Comparison of ENCODE assay signal across 1 cellular context in the genomic region with DNA sequence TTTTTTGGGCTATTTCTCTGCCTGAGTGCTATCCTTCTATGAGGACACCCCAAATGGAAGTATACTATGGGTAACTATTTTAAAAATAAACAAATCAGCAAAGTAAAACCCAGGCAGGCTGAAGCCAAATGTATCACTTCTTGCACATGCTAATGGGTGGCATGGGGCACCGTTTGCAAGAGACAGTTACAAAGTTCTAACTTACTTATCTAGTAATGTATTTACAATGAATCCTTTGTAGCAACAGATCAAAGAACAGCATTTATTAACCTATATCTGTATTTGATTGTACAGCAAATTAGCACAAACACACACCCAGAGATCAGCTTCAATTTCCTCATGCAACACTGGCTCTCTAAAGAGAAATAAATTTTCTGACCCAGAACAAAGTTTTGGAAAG.
TF ChIP-seq lines count a peak whose summit lies in the region.

No MANE protein-coding gene starts in this region.

TF ChIP-seq in HepG2, 621 proteins besides CTCF, POLR2A, EP300 and RAD21:
- TF ChIP-seq, protein P1, sequence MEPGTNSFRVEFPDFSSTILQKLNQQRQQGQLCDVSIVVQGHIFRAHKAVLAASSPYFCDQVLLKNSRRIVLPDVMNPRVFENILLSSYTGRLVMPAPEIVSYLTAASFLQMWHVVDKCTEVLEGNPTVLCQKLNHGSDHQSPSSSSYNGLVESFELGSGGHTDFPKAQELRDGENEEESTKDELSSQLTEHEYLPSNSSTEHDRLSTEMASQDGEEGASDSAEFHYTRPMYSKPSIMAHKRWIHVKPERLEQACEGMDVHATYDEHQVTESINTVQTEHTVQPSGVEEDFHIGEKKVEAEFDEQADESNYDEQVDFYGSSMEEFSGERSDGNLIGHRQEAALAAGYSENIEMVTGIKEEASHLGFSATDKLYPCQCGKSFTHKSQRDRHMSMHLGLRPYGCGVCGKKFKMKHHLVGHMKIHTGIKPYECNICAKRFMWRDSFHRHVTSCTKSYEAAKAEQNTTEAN (CRISPR knock-in tag; conservative IDR thresholded peaks at IDR 0.05): 0 out of 2 replicates have a peak, but pooled peaks have one; percentile 51
- no peak for TF ChIP-seq ZNF891 (CRISPR knock-in tag; IDR thresholded peaks at IDR 0.05)
- no peak for TF ChIP-seq MZF1 (CRISPR knock-in tag; IDR thresholded peaks at IDR 0.05; ENCODE audit: borderline replicate concordance)
- TF ChIP-seq FOSL2 (CRISPR knock-in tag; IDR thresholded peaks at IDR 0.05): no peak
- TF ChIP-seq, protein P2, sequence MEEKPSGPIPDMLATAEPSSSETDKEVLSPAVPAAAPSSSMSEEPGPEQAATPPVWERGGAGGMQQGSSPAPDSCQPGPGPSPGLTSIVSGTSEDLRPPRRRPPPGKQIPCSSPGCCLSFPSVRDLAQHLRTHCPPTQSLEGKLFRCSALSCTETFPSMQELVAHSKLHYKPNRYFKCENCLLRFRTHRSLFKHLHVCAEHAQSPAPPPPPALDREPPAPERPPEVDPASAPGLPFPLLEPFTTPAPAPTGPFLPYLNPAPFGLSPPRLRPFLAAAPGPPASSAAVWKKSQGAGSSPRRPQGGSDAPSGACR (CRISPR knock-in tag; IDR thresholded peaks at IDR 0.05): no peak
- TF ChIP-seq ZNF652 (CRISPR knock-in tag; IDR thresholded peaks at IDR 0.05; ENCODE audit: borderline replicate concordance, low read depth): no peak
- no peak for TF ChIP-seq ZNF747 (CRISPR knock-in tag; IDR thresholded peaks at IDR 0.05; ENCODE audit: borderline replicate concordance)
- no peak for TF ChIP-seq ZBTB14 (CRISPR knock-in tag; IDR thresholded peaks at IDR 0.05)
- no peak for TF ChIP-seq KDM6A (CRISPR knock-in tag; IDR thresholded peaks at IDR 0.05; ENCODE audit: low read depth)
- peak; percentile 37; the same call in 1 of the 2 replicates for TF ChIP-seq MED1 (CRISPR knock-in tag; IDR thresholded peaks at IDR 0.05)
- TF ChIP-seq ZNF670 (CRISPR knock-in tag; IDR thresholded peaks at IDR 0.05; ENCODE audit: borderline replicate concordance): no peak
- TF ChIP-seq ZNF263 (CRISPR knock-in tag; IDR thresholded peaks at IDR 0.05): no peak
- TF ChIP-seq ISL2 (CRISPR knock-in tag; IDR thresholded peaks at IDR 0.05): peak; percentile 57; the same call in 1 of the 2 replicates
- TF ChIP-seq ZNF101 (CRISPR knock-in tag; IDR thresholded peaks at IDR 0.05; ENCODE audit: borderline replicate concordance, low read depth): no peak
- TF ChIP-seq CHD4 (IDR thresholded peaks at IDR 0.05; ENCODE audit: borderline replicate concordance, low read length): 0 out of 2 replicates have a peak, but pooled peaks have one; percentile 7
- TF ChIP-seq, protein P3, sequence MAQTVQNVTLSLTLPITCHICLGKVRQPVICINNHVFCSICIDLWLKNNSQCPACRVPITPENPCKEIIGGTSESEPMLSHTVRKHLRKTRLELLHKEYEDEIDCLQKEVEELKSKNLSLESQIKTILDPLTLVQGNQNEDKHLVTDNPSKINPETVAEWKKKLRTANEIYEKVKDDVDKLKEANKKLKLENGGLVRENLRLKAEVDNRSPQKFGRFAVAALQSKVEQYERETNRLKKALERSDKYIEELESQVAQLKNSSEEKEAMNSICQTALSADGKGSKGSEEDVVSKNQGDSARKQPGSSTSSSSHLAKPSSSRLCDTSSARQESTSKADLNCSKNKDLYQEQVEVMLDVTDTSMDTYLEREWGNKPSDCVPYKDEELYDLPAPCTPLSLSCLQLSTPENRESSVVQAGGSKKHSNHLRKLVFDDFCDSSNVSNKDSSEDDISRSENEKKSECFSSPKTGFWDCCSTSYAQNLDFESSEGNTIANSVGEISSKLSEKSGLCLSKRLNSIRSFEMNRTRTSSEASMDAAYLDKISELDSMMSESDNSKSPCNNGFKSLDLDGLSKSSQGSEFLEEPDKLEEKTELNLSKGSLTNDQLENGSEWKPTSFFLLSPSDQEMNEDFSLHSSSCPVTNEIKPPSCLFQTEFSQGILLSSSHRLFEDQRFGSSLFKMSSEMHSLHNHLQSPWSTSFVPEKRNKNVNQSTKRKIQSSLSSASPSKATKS (CRISPR knock-in tag; IDR thresholded peaks at IDR 0.05): no peak
- no peak for TF ChIP-seq SOX13 (IDR thresholded peaks at IDR 0.05)
- TF ChIP-seq SOX13 (CRISPR knock-in tag; conservative IDR thresholded peaks at IDR 0.05 in 1 of 2, IDR thresholded peaks at IDR 0.05 in 1 of 2): peak in 1 of 2 experiments; percentile 36; a peak in 2 of 4 replicates
- TF ChIP-seq FOXA3 (CRISPR knock-in tag; IDR thresholded peaks at IDR 0.05): 0 out of 2 replicates have a peak, but pooled peaks have one; percentile 11
- no peak for TF ChIP-seq MTF1 (CRISPR knock-in tag; IDR thresholded peaks at IDR 0.05)
- TF ChIP-seq KLF16 (CRISPR knock-in tag; IDR thresholded peaks at IDR 0.05): no peak
- TF ChIP-seq, protein P4, sequence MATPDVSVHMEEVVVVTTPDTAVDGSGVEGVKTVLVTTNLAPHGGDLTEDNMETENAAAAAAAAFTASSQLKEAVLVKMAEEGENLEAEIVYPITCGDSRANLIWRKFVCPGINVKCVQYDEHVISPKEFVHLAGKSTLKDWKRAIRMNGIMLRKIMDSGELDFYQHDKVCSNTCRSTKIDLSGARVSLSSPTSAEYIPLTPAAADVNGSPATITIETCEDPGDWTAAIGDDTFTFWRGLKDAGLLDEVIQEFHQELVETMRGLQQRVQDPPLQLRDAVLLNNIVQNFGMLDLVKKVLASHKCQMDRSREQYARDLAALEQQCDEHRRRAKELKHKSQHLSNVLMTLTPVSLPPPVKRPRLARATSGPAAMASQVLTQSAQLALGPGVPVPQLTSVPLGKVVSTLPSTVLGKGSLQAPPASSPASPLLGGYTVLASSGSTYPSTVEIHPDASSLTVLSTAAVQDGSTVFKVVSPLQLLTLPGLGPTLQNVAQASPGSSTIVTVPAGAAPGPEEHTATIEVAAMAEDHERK (CRISPR knock-in tag; IDR thresholded peaks at IDR 0.05; ENCODE audit: low read depth): no peak
- no peak for TF ChIP-seq ZBTB38 (CRISPR knock-in tag; IDR thresholded peaks at IDR 0.05)
- TF ChIP-seq, protein P5, sequence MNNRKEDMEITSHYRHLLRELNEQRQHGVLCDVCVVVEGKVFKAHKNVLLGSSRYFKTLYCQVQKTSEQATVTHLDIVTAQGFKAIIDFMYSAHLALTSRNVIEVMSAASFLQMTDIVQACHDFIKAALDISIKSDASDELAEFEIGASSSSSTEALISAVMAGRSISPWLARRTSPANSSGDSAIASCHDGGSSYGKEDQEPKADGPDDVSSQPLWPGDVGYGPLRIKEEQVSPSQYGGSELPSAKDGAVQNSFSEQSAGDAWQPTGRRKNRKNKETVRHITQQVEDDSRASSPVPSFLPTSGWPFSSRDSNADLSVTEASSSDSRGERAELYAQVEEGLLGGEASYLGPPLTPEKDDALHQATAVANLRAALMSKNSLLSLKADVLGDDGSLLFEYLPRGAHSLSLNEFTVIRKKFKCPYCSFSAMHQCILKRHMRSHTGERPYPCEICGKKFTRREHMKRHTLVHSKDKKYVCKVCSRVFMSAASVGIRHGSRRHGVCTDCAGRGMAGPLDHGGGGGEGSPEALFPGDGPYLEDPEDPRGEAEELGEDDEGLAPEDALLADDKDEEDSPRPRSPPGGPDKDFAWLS (CRISPR knock-in tag; IDR thresholded peaks at IDR 0.05; ENCODE audit: borderline replicate concordance): no peak
- TF ChIP-seq, protein P6, sequence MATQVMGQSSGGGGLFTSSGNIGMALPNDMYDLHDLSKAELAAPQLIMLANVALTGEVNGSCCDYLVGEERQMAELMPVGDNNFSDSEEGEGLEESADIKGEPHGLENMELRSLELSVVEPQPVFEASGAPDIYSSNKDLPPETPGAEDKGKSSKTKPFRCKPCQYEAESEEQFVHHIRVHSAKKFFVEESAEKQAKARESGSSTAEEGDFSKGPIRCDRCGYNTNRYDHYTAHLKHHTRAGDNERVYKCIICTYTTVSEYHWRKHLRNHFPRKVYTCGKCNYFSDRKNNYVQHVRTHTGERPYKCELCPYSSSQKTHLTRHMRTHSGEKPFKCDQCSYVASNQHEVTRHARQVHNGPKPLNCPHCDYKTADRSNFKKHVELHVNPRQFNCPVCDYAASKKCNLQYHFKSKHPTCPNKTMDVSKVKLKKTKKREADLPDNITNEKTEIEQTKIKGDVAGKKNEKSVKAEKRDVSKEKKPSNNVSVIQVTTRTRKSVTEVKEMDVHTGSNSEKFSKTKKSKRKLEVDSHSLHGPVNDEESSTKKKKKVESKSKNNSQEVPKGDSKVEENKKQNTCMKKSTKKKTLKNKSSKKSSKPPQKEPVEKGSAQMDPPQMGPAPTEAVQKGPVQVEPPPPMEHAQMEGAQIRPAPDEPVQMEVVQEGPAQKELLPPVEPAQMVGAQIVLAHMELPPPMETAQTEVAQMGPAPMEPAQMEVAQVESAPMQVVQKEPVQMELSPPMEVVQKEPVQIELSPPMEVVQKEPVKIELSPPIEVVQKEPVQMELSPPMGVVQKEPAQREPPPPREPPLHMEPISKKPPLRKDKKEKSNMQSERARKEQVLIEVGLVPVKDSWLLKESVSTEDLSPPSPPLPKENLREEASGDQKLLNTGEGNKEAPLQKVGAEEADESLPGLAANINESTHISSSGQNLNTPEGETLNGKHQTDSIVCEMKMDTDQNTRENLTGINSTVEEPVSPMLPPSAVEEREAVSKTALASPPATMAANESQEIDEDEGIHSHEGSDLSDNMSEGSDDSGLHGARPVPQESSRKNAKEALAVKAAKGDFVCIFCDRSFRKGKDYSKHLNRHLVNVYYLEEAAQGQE (IDR thresholded peaks at IDR 0.05; ENCODE audit: borderline replicate concordance in 1 of 2, low read depth in 1 of 2, low read length in 2 of 2): no peak
- no peak for TF ChIP-seq MTA1 (CRISPR knock-in tag; IDR thresholded peaks at IDR 0.05; ENCODE audit: borderline replicate concordance)
- TF ChIP-seq TCF7 (IDR thresholded peaks at IDR 0.05; ENCODE audit: low read depth): peak; percentile 38; the same call in 1 of the 2 replicates
- TF ChIP-seq HNF4A (CRISPR knock-in tag; IDR thresholded peaks at IDR 0.05): peak; percentile 45
